Comparison of ENCODE assay signal across 8 cellular contexts in genomic region chr17:47531228-47531820, GRCh38. TPM values are rescaled to one million over a fixed set of nuclear protein-coding genes. Genes with fewer than 3 reads are reported as not detected.
DNase-seq lines count a peak whose midpoint lies in the region; ATAC-seq, FAIRE-seq and TF ChIP-seq lines count a peak whose summit lies in the region.
"Not testable (repeated sequence)": the region's sequence is repeated elsewhere in the genome, so short reads cannot be mapped to it uniquely, and the experiment has no call there.

No MANE protein-coding gene starts in this region.

- peak overlapping the region; percentile 46 for H3K27ac ChIP-seq in DOHH2 (ENCODE audit: low read depth, low read length)
- H3K27ac ChIP-seq in SJSA1: not testable (repeated sequence)

- peak overlapping the region in 3 of 10 donors; percentile 27 to 83 (median 81) for H3K27ac Mint-ChIP-seq in naive thymus-derived CD8-positive, alpha-beta T cell
- not testable (repeated sequence) for H3K27ac Mint-ChIP-seq in stimulated activated naive CD8-positive, alpha-beta T cell treated with anti-CD3 and anti-CD28 coated beads, Interleukin-15, amount 100 ng/mL, for 72 hours

- H3K4me1 Mint-ChIP-seq in naive thymus-derived CD8-positive, alpha-beta T cell: peaks cover 0 to 19% (median 10%) of the 10 kb centered on the region in 4 donors
- H3K4me1 Mint-ChIP-seq in stimulated activated naive CD8-positive, alpha-beta T cell treated with anti-CD3 and anti-CD28 coated beads, Interleukin-15, amount 100 ng/mL, for 72 hours: peaks cover 13% of the 10 kb centered on the region

- H3K9me3 ChIP-seq in DOHH2 (ENCODE audit: control insufficient read depth, insufficient read depth, low read length); SJSA1 (replicated peaks): not testable (repeated sequence)

- H3K4me2 ChIP-seq in DOHH2 (ENCODE audit: low read length): peak overlapping the region; percentile 67

- not testable (repeated sequence) for H3F3A ChIP-seq in DOHH2 (ENCODE audit: control insufficient read depth, insufficient read depth)

- not testable (repeated sequence) for H3K36me3 Mint-ChIP-seq in naive thymus-derived CD8-positive, alpha-beta T cell

- not testable (repeated sequence) for FAIRE-seq in frontal cortex (lab: Jason Lieb, UNC)

- H3K4me3 ChIP-seq in DOHH2 (ENCODE audit: low read length) (peak overlapping the region; percentile 79), SJSA1 (peak overlapping the region; percentile 44)

- not testable (repeated sequence) for H3K27me3 ChIP-seq in DOHH2 (ENCODE audit: control insufficient read depth, low read length); SJSA1 (replicated peaks)

- H3K79me2 ChIP-seq in DOHH2 (ENCODE audit: control insufficient read depth, low read length): peaks cover 34% of the 10 kb centered on the region

- DNase-seq in SJSA1 (ENCODE audit: low read depth in 1 of 2, low spot score in 2 of 2) (peak in 1 of 2 experiments; percentile 8), frontal cortex (ENCODE audit: low spot score in 2 of 2) (peak; percentile 2 to 14)
- peak; percentile 13 for DNase-seq in activated naive CD4-positive, alpha-beta T cell treated with anti-CD3 and anti-CD28 coated beads, Interleukin-2, amount 50 U/mL, for 16 hours
- DNase-seq in naive thymus-derived CD8-positive, alpha-beta T cell: peak in 4 of 10 donors; percentile 4 to 24 (median 6)
- peak; percentile 40 to 61 for DNase-seq in stimulated activated naive CD8-positive, alpha-beta T cell treated with anti-CD3 and anti-CD28 coated beads, Interleukin-15, amount 100 ng/mL, for 72 hours

- not testable (repeated sequence) for H3K4me1 ChIP-seq in DOHH2 (ENCODE audit: control insufficient read depth, low read length); SJSA1 (replicated peaks)

- H3K4me3 Mint-ChIP-seq in naive thymus-derived CD8-positive, alpha-beta T cell: peak overlapping the region in 5 of 10 donors; percentile 14 to 96 (median 88)
- H3K4me3 Mint-ChIP-seq in stimulated activated naive CD8-positive, alpha-beta T cell treated with anti-CD3 and anti-CD28 coated beads, Interleukin-15, amount 100 ng/mL, for 72 hours: peak overlapping the region; percentile 64 to 88

- TF ChIP-seq CTCF in DOHH2 (IDR thresholded peaks at IDR 0.05; ENCODE audit: low read depth, low read length, poor library complexity, severe bottlenecking): not testable (repeated sequence)

- H3K27me3 Mint-ChIP-seq in naive thymus-derived CD8-positive, alpha-beta T cell; stimulated activated naive CD8-positive, alpha-beta T cell treated with anti-CD3 and anti-CD28 coated beads, Interleukin-15, amount 100 ng/mL, for 72 hours: not testable (repeated sequence)

- H3K9me2 ChIP-seq in DOHH2 (replicated peaks; ENCODE audit: control insufficient read depth, low read length): not testable (repeated sequence)

- H4K20me1 ChIP-seq in DOHH2 (ENCODE audit: control insufficient read depth, insufficient read depth, low read depth, low read length): not testable (repeated sequence)

- ATAC-seq in GM21515 (IDR thresholded peaks at IDR 0.05; ENCODE audit: unreplicated experiment) (peak; percentile 28), HG03342 (IDR thresholded peaks at IDR 0.05; ENCODE audit: unreplicated experiment) (peak; percentile 47)
- peak; percentile 28 to 49 for ATAC-seq in naive thymus-derived CD8-positive, alpha-beta T cell
- peak; percentile 79 for ATAC-seq in stimulated activated naive CD8-positive, alpha-beta T cell treated with anti-CD3 and anti-CD28 coated beads, Interleukin-15, amount 100 ng/mL, for 72 hours

- H3K36me3 ChIP-seq in DOHH2 (ENCODE audit: control insufficient read depth, low read length); SJSA1: not testable (repeated sequence)

- H3K9me3 Mint-ChIP-seq in naive thymus-derived CD8-positive, alpha-beta T cell; stimulated activated naive CD8-positive, alpha-beta T cell treated with anti-CD3 and anti-CD28 coated beads, Interleukin-15, amount 100 ng/mL, for 72 hours: not testable (repeated sequence)

- POLR2A ChIA-PET in naive thymus-derived CD8-positive, alpha-beta T cell (lab: Charles Lee): interaction anchor here (0.9 to 1.5 kb wide), 3 partner anchors 38 to 120 kb away, joined by 3 to 4 read pairs (median 3); partner anchors contain the start of gene KPNB1

RNA-seq across cellular contexts. Expression of gene NPEPPS, which starts 0.4 kb away (rescaled TPM):
- total RNA-seq in SJSA1 (2014; rRNA removed; shearing (Covaris generic)): 60.3 and 69.0 TPM in 2 replicates
- total RNA-seq in frontal cortex: 206 TPM
- 100 to 1,000 TPM; 101 to 110 TPM for total RNA-seq in naive thymus-derived CD8-positive, alpha-beta T cell
- 10 to 100 TPM; 34.8 to 38.2 (median 35.0) TPM for polyA plus RNA-seq in naive thymus-derived CD8-positive, alpha-beta T cell

Comparison
In these comparisons a context has a peak if more than half of its experiments do, and no peak if none do; other contexts are left out.
1. ATAC-seq: peak in every context shown above with its lines; median percentile 79 in stimulated activated naive CD8-positive, alpha-beta T cell treated with anti-CD3 and anti-CD28 coated beads, Interleukin-15, amount 100 ng/mL, for 72 hours; 47 in HG03342; 38 in naive thymus-derived CD8-positive, alpha-beta T cell; 28 in GM21515.